In genomic region chr6:47495954-47496545, GRCh38 we compare ENCODE assay signal across 18 cellular contexts.
"Had no signal": no experiment of that assay in that cellular context is flagged by ENCODE, and none has a peak within 500 bp of the region (broad histone marks: within the 10 kb centered on the region; RNA-seq: fewer than 3 reads in every experiment).

No MANE protein-coding gene starts in this region.

- H3K9me3 ChIP-seq: colonic mucosa, gastroesophageal sphincter had no signal

- H3K4me3 Mint-ChIP-seq: activated CD8-positive, alpha-beta T cell treated with anti-CD3 and anti-CD28 coated beads for 36 hours; activated naive CD8-positive, alpha-beta T cell; neural crest cell had no signal

- H3K27me3 ChIP-seq: colonic mucosa, gastroesophageal sphincter had no signal

- H3K27me3 Mint-ChIP-seq: activated CD8-positive, alpha-beta T cell treated with anti-CD3 and anti-CD28 coated beads for 36 hours; activated naive CD8-positive, alpha-beta T cell had no signal

- H3K4me3 ChIP-seq: colonic mucosa, gastroesophageal sphincter, lung had no signal

- ATAC-seq: activated CD8-positive, alpha-beta T cell treated with anti-CD3 and anti-CD28 coated beads for 36 hours; gastroesophageal sphincter had no signal

- H3K27ac Mint-ChIP-seq: activated CD8-positive, alpha-beta T cell treated with anti-CD3 and anti-CD28 coated beads for 36 hours had no signal

- DNase-seq: activated CD4-positive, alpha-beta T cell treated with anti-CD3 and anti-CD28 coated beads for 4 hours; activated CD8-positive, alpha-beta memory T cell treated with anti-CD3 and anti-CD28 coated beads, Interleukin-2, amount 50 U/mL, for 4 hours; activated CD8-positive, alpha-beta T cell treated with anti-CD3 and anti-CD28 coated beads for 36 hours; activated gamma-delta T cell treated with Interleukin-2 at 50 U/mL for 16 hours; amniotic stem cell; colonic mucosa; islet precursor cell; midbrain; stimulated activated CD4-positive, alpha-beta T cell treated with anti-CD3 and anti-CD28 coated beads, Interleukin-12 subunit alpha, Interleukin-12 subunit beta, amount 100 ng/mL, for 4 hours; stimulated activated CD4-positive, alpha-beta T cell treated with anti-CD3 and anti-CD28 coated beads, Interleukin-2, amount 100 ng/mL, for 24 hours; SW 1271; T-helper 9 cell; WERI-Rb-1 had no signal

- H3K9me3 Mint-ChIP-seq: activated CD8-positive, alpha-beta T cell treated with anti-CD3 and anti-CD28 coated beads for 36 hours had no signal

- H3K36me3 ChIP-seq: colonic mucosa, gastroesophageal sphincter, WERI-Rb-1 had no signal

- H3K27ac ChIP-seq: colonic mucosa, gastroesophageal sphincter, WERI-Rb-1 had no signal

- FAIRE-seq: urothelium cell line had no signal
